Comparison of ENCODE assay signal across 8 cellular contexts in the genomic region with DNA sequence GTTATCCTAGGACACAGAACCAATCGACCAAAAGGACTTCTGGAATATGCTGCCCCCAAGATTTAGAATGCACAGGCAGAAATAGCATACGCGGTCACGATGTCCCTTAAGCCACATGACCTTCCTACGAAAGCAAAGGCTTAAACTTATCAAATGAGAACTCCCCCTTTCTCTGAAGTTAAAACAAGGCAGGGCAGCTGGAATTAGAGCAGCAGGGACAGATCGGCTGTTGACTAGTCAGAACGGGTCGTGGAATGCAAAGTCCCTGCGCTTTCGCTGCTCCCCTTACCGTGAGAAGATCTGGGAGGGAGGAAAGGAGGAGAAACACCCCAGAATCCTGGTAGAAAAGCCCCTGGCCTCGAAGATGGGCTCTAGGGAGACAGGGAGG. TPM values are rescaled to one million over a fixed set of nuclear protein-coding genes. Genes with fewer than 3 reads are reported as not detected.
DNase-seq lines count a peak whose midpoint lies in the region; TF ChIP-seq lines count a peak whose summit lies in the region.

No MANE protein-coding gene starts in this region.

- H3K9me3 ChIP-seq in HEK293 (ENCODE audit: control insufficient read depth, insufficient read depth, low read depth, low read length), result no peaks in the 10 kb centered on the region
- no peaks in the 10 kb centered on the region for H3K9me3 ChIP-seq in MG63
- H3K9me3 ChIP-seq in spleen, result no peaks in the 10 kb centered on the region

- H3K27ac ChIP-seq in HEK293 (ENCODE audit: extremely low read depth, low read depth, low read length) (peak overlapping the region; percentile 93), caudate nucleus (ENCODE audit: low read depth, low read length) (peak overlapping the region; percentile 100), spleen (peak overlapping the region; percentile 98 to 100 (median 100))

- H3K9me3 Mint-ChIP-seq in immature natural killer cell, result no peaks in the 10 kb centered on the region

- POLR2A ChIA-PET in HEK293 (lab: Yijun Ruan, JAX), result interaction anchor here (0.6 to 4.2 kb wide), 6 partner anchors 11 to 310 kb away, joined by 3 to 21 read pairs (median 6); partner anchors contain the start of genes HMGB1 and KATNAL1

- H3K27me3 ChIP-seq in MG63 (no peaks in the 10 kb centered on the region), spleen (replicated peaks in 1 of 7) (no peaks in the 10 kb centered on the region)

- intact Hi-C loops in spleen (cut with DNase I; ENCODE audit: low total_unique reads), result loop anchor here (10.0 kb wide), 2 partner anchors 58 to 152 kb away; partner anchors contain the start of gene HMGB1

- no peaks in the 10 kb centered on the region for H3K27me3 Mint-ChIP-seq in immature natural killer cell (ENCODE audit: low read depth in 3 of 3)

- TF ChIP-seq POLR2A in spleen (IDR thresholded peaks at IDR 0.05), result peak; percentile 78 to 96 (median 88)

- no peaks in the 10 kb centered on the region for H3K36me3 Mint-ChIP-seq in immature natural killer cell

- peak in 2 of 3 donors; percentile 15 to 36 for DNase-seq in stimulated activated CD4-positive, alpha-beta T cell treated with anti-CD3 and anti-CD28 coated beads, Interleukin-12 subunit alpha, Interleukin-12 subunit beta, amount 100 ng/mL, for 48 hours (ENCODE audit: low read depth in 2 of 3, low spot score in 1 of 3)
- no peak for DNase-seq in stimulated activated CD4-positive, alpha-beta T cell treated with anti-CD3 and anti-CD28 coated beads, Interleukin-4, amount 100 ng/mL, for 1 hour
- DNase-seq in MG63, result peak; percentile 54
- peak; percentile 62 to 64 for DNase-seq in SHP77 (lab: John Stamatoyannopoulos, UW)
- DNase-seq in caudate nucleus (lab: John Stamatoyannopoulos, UW), result peak in 50 of 61 donors; percentile 36 to 92 (median 72)
- DNase-seq in immature natural killer cell, result peak; percentile 71 to 74 (median 72)
- DNase-seq in spleen, result no peak

- no peak overlapping the region for H3K27ac Mint-ChIP-seq in immature natural killer cell

- peaks cover 5 to 15% of the 10 kb centered on the region in 2 donors for H3K4me1 Mint-ChIP-seq in immature natural killer cell

- WGBS in spleen, 5 donors, result 0 to 1% (median 0%) methylated on average over 12 of the region's 12 CpGs

- H3K36me3 ChIP-seq in HEK293 (ENCODE audit: control insufficient read depth in 2 of 2, insufficient read depth in 1 of 2, low read length in 2 of 2) (peaks cover 0 to under 1% of the 10 kb centered on the region in 2 experiments; a peak in 1 of 3 replicates), MG63 (peaks cover 12% of the 10 kb centered on the region), spleen (peaks cover 0 to 5% (median under 1%) of the 10 kb centered on the region in 6 donors)

- H3K4me1 ChIP-seq in HEK293 (ENCODE audit: control insufficient read depth, insufficient read depth, low read length) (no peaks in the 10 kb centered on the region), spleen (peaks cover 28 to 80% (median 47%) of the 10 kb centered on the region in 6 donors)

- H3K4me3 ChIP-seq in HEK293 (ENCODE audit: low read depth, low read length) (peak overlapping the region; percentile 69), MG63 (peak overlapping the region; percentile 93), spleen (peak overlapping the region; percentile 42 to 93 (median 78))

- CTCF ChIA-PET in HEK293 (lab: Yijun Ruan, JAX), result no interaction called here

- TF ChIP-seq CTCF in HEK293 (tag by site-specific recombination; IDR thresholded peaks at IDR 0.05) (no peak), spleen (IDR thresholded peaks at IDR 0.05 in 8 of 11, conservative IDR thresholded peaks at IDR 0.05 in 3 of 11) (peak in 1 of 11 experiments; percentile 19)

- no peak overlapping the region for H3K4me3 Mint-ChIP-seq in immature natural killer cell

TF ChIP-seq in HEK293, 187 proteins besides CTCF, POLR2A, EP300 and RAD21:
- TF ChIP-seq ZNF394 (tag by site-specific recombination; IDR thresholded peaks at IDR 0.05; ENCODE audit: borderline replicate concordance), result no peak
- TF ChIP-seq BCL6B (tag by site-specific recombination; IDR thresholded peaks at IDR 0.05), result peak; percentile 84
- peak; percentile 66; the same call in 1 of the 2 replicates for TF ChIP-seq ZBTB48 (tag by site-specific recombination; IDR thresholded peaks at IDR 0.05)
- no peak for TF ChIP-seq ZNF792 (tag by site-specific recombination; IDR thresholded peaks at IDR 0.05)
- TF ChIP-seq, protein P1, sequence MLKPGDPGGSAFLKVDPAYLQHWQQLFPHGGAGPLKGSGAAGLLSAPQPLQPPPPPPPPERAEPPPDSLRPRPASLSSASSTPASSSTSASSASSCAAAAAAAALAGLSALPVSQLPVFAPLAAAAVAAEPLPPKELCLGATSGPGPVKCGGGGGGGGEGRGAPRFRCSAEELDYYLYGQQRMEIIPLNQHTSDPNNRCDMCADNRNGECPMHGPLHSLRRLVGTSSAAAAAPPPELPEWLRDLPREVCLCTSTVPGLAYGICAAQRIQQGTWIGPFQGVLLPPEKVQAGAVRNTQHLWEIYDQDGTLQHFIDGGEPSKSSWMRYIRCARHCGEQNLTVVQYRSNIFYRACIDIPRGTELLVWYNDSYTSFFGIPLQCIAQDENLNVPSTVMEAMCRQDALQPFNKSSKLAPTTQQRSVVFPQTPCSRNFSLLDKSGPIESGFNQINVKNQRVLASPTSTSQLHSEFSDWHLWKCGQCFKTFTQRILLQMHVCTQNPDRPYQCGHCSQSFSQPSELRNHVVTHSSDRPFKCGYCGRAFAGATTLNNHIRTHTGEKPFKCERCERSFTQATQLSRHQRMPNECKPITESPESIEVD (tag by site-specific recombination; IDR thresholded peaks at IDR 0.05), result peak; percentile 29; the same call in 1 of the 2 replicates
- TF ChIP-seq ZBTB17 (tag by site-specific recombination; IDR thresholded peaks at IDR 0.05), result peak; percentile 81
- TF ChIP-seq ZNF221 (tag by site-specific recombination; IDR thresholded peaks at IDR 0.05; ENCODE audit: borderline replicate concordance), result no peak
- no peak for TF ChIP-seq ZBTB1 (tag by site-specific recombination; IDR thresholded peaks at IDR 0.05)

RNA-seq across cellular contexts. Expression of gene USPL1, which starts 0.8 kb away (rescaled TPM):
- total RNA-seq in MG63 (2014; rRNA removed; shearing (Covaris generic); ENCODE audit: low replicate concordance), result 20.3 and 23.4 TPM in 2 replicates
- polyA plus RNA-seq in immature natural killer cell, result 10 to 100 TPM in 2 of 3 donors, 1 to 10 TPM in 1; 9.5 to 13.2 (median 12.3) TPM
- total RNA-seq in spleen, result 10 to 100 TPM; 21.0 to 42.2 (median 27.9) TPM
- polyA plus RNA-seq in spleen, result 10 to 100 TPM; 11.7 to 15.2 (median 15.1) TPM

Comparison
In these comparisons a context has a peak if more than half of its experiments do, and no peak if none do; other contexts are left out.
1. DNase-seq: peak in stimulated activated CD4-positive, alpha-beta T cell treated with anti-CD3 and anti-CD28 coated beads, Interleukin-12 subunit alpha, Interleukin-12 subunit beta, amount 100 ng/mL, for 48 hours (2 of 3), MG63 (single experiment), SHP77 (2 of 2), caudate nucleus (50 of 61) and immature natural killer cell (3 of 3); none in stimulated activated CD4-positive, alpha-beta T cell treated with anti-CD3 and anti-CD28 coated beads, Interleukin-4, amount 100 ng/mL, for 1 hour (single experiment) and spleen (single experiment).
2. Peak in every context shown above with its lines, with median percentiles within 50 percentile points of each other: H3K27ac ChIP-seq and H3K4me3 ChIP-seq.